1 cellular context compared by ENCODE assay signal in genomic region chr2:69512446-69512845, GRCh38.
TF ChIP-seq lines count a peak whose summit lies in the region.

No MANE protein-coding gene starts in this region.

TF ChIP-seq in GM23338, 12 proteins besides CTCF, POLR2A, EP300 and RAD21 (continued from another document):
- TF ChIP-seq ZNF462 (CRISPR knock-in tag; IDR thresholded peaks at IDR 0.05): no peak
- TF ChIP-seq JUNB (IDR thresholded peaks at IDR 0.05; ENCODE audit: unreplicated experiment): no peak
- no peak for TF ChIP-seq NANOG (IDR thresholded peaks at IDR 0.05; ENCODE audit: borderline replicate concordance)
- TF ChIP-seq CREB1 (CRISPR knock-in tag; IDR thresholded peaks at IDR 0.05; ENCODE audit: low read depth): no peak
- TF ChIP-seq STAT1 (IDR thresholded peaks at IDR 0.05; ENCODE audit: unreplicated experiment): no peak
- no peak for TF ChIP-seq EZH2 (IDR thresholded peaks at IDR 0.05; ENCODE audit: low read depth, unreplicated experiment)
- TF ChIP-seq EZH2phosphoT487 (IDR thresholded peaks at IDR 0.05; ENCODE audit: unreplicated experiment): no peak
- no peak for TF ChIP-seq ZNF331 (CRISPR knock-in tag; IDR thresholded peaks at IDR 0.05; ENCODE audit: low read depth)
- no peak for TF ChIP-seq ETS1 (IDR thresholded peaks at IDR 0.05)
- no peak for TF ChIP-seq ZNF114 (CRISPR knock-in tag; IDR thresholded peaks at IDR 0.05)
